20 cellular contexts compared by ENCODE assay signal in the genomic region with DNA sequence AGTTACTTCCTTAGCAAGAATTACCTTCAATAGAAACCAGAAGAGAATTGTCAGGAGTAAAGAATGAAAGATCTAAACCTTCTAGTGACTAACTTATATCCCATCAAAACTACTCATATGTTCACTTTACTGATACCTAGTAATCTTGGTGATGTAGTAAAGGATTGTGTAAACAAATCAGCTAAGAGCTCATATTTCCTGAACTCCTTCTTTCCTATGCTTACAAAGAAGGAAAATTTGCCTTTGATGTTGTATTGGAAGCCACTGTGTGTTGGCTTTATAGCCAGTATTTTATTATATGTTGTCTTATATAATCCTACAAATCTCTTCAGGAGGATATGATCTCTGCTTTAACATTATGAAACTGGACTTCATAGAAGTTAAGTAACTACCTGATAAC.
"Had no signal": no experiment of that assay in that cellular context is flagged by ENCODE, and none has a peak within 500 bp of the region (broad histone marks: within the 10 kb centered on the region; RNA-seq: fewer than 3 reads in every experiment).

No MANE protein-coding gene starts in this region.

- H3K9me3 ChIP-seq: esophagus squamous epithelium, gastroesophageal sphincter, right lobe of liver, stomach, suprapubic skin, tibial nerve had no signal

- H3K27ac Mint-ChIP-seq: activated naive CD8-positive, alpha-beta T cell treated with anti-CD3 and anti-CD28 coated beads, Interleukin-2, amount 10 ng/mL, durations not matched to agents 7 days and 5 days; endodermal cell; memory B cell; nephron progenitor cell; stimulated activated memory B cell treated with anti-CD40 and anti-IgM and Interleukin-4, amounts not matched to agents 10 μg/mL and 1 μg/mL and 100 μg/mL, for 72 hours had no signal

- H3K36me3 ChIP-seq: esophagus squamous epithelium, gastroesophageal sphincter, right lobe of liver, stomach, suprapubic skin, tibial nerve had no signal

- H3K27ac ChIP-seq: coronary artery, esophagus squamous epithelium, gastroesophageal sphincter, right lobe of liver, stomach, suprapubic skin, tibial nerve had no signal

- H3K4me1 Mint-ChIP-seq: activated naive CD8-positive, alpha-beta T cell treated with anti-CD3 and anti-CD28 coated beads, Interleukin-2, amount 10 ng/mL, durations not matched to agents 7 days and 5 days; memory B cell; stimulated activated memory B cell treated with anti-CD40 and anti-IgM and Interleukin-4, amounts not matched to agents 10 μg/mL and 1 μg/mL and 100 μg/mL, for 72 hours had no signal

- H3K36me3 Mint-ChIP-seq: activated naive CD8-positive, alpha-beta T cell treated with anti-CD3 and anti-CD28 coated beads, Interleukin-2, amount 10 ng/mL, durations not matched to agents 7 days and 5 days; memory B cell; stimulated activated memory B cell treated with anti-CD40 and anti-IgM and Interleukin-4, amounts not matched to agents 10 μg/mL and 1 μg/mL and 100 μg/mL, for 72 hours had no signal

- H3K4me1 ChIP-seq: esophagus squamous epithelium, gastroesophageal sphincter, stomach, suprapubic skin, tibial nerve had no signal

- H3K4me3 ChIP-seq: coronary artery, esophagus squamous epithelium, gastroesophageal sphincter, right lobe of liver, stomach, suprapubic skin, tibial nerve had no signal

- H3K27me3 Mint-ChIP-seq: activated naive CD8-positive, alpha-beta T cell treated with anti-CD3 and anti-CD28 coated beads, Interleukin-2, amount 10 ng/mL, durations not matched to agents 7 days and 5 days; memory B cell; stimulated activated memory B cell treated with anti-CD40 and anti-IgM and Interleukin-4, amounts not matched to agents 10 μg/mL and 1 μg/mL and 100 μg/mL, for 72 hours had no signal

- DNase-seq: activated CD4-positive, alpha-beta T cell treated with anti-CD3 and anti-CD28 coated beads for 4 hours; activated CD4-positive, alpha-beta T cell treated with anti-CD3 and anti-CD28 coated beads, Interleukin-2, amount 50 U/mL, for 48 hours; activated CD4-positive, CD25-positive, alpha-beta regulatory T cell; activated naive CD4-positive, alpha-beta T cell treated with Interleukin-2 at 50 U/mL for 16 hours; activated naive CD8-positive, alpha-beta T cell treated with anti-CD3 and anti-CD28 coated beads, Interleukin-2, amount 10 ng/mL, durations not matched to agents 7 days and 5 days; activated T-cell treated with anti-CD3 and anti-CD28 coated beads, Interleukin-2, amount 50 U/mL, for 48 hours; endodermal cell; esophagus squamous epithelium; nephron progenitor cell; right lobe of liver; small intestine; stimulated activated CD4-positive, alpha-beta T cell treated with anti-CD3 and anti-CD28 coated beads, Interleukin-2, amount 100 ng/mL, for 24 hours; stomach; T1000 had no signal

- H3K4me3 Mint-ChIP-seq: activated naive CD8-positive, alpha-beta T cell treated with anti-CD3 and anti-CD28 coated beads, Interleukin-2, amount 10 ng/mL, durations not matched to agents 7 days and 5 days; endodermal cell; memory B cell; nephron progenitor cell; stimulated activated memory B cell treated with anti-CD40 and anti-IgM and Interleukin-4, amounts not matched to agents 10 μg/mL and 1 μg/mL and 100 μg/mL, for 72 hours had no signal

- ATAC-seq: gastroesophageal sphincter; stimulated activated memory B cell treated with anti-CD40 and anti-IgM and Interleukin-4, amounts not matched to agents 10 μg/mL and 1 μg/mL and 100 μg/mL, for 72 hours had no signal

- H3K27me3 ChIP-seq: esophagus squamous epithelium, gastroesophageal sphincter, right lobe of liver, stomach, suprapubic skin, tibial nerve had no signal

- H3K9me3 Mint-ChIP-seq: stimulated activated memory B cell treated with anti-CD40 and anti-IgM and Interleukin-4, amounts not matched to agents 10 μg/mL and 1 μg/mL and 100 μg/mL, for 72 hours had no signal
